Comparison of ENCODE assay signal across 1 cellular context in genomic region chr5:94111209-94112004, GRCh38.
TF ChIP-seq lines count a peak whose summit lies in the region.

No MANE protein-coding gene starts in this region.

TF ChIP-seq in K562, 482 proteins besides CTCF, POLR2A, EP300 and RAD21 (continued from another document):
- no peak for TF ChIP-seq SAFB (IDR thresholded peaks at IDR 0.05; ENCODE audit: borderline replicate concordance, low read depth, low read length)
- TF ChIP-seq NR2C1 (IDR thresholded peaks at IDR 0.05): peak; percentile 94
- peak; percentile 95 for TF ChIP-seq NR2C1 (tag; IDR thresholded peaks at IDR 0.05)
- TF ChIP-seq THRAP3 (IDR thresholded peaks at IDR 0.05; ENCODE audit: borderline replicate concordance): no peak
- TF ChIP-seq SIN3A (IDR thresholded peaks at IDR 0.05; ENCODE audit: borderline replicate concordance in 2 of 2, control insufficient read depth in 1 of 2, low read depth in 2 of 2, low read length in 2 of 2): peak in 1 of 2 experiments; percentile 51; a peak in 2 of 4 replicates
- no peak for TF ChIP-seq ZNF668 (CRISPR knock-in tag; IDR thresholded peaks at IDR 0.05)
- TF ChIP-seq ZKSCAN8 (CRISPR knock-in tag; IDR thresholded peaks at IDR 0.05): no peak
- no peak for TF ChIP-seq SRSF7 (optimal IDR thresholded peaks at IDR 0.05; ENCODE audit: low read depth, low read length)
- TF ChIP-seq ETV1 (tag; conservative IDR thresholded peaks at IDR 0.05; ENCODE audit: low read depth): peak; percentile 72
- no peak for TF ChIP-seq POLR3A (IDR thresholded peaks at IDR 0.05; ENCODE audit: borderline replicate concordance, extremely low read depth, insufficient read depth, insufficient read length)
- no peak for TF ChIP-seq NUFIP1 (IDR thresholded peaks at IDR 0.05; ENCODE audit: partially characterized antibody)
- TF ChIP-seq SMARCC2 (IDR thresholded peaks at IDR 0.05; ENCODE audit: low read depth): no peak
- TF ChIP-seq ZBTB7A (IDR thresholded peaks at IDR 0.05; ENCODE audit: borderline replicate concordance, control insufficient read depth, low read depth, low read length): 0 out of 2 replicates have a peak, but pooled peaks have one; percentile 31
- no peak for TF ChIP-seq MAFG (tag; conservative IDR thresholded peaks at IDR 0.05)
- peak in 1 of 2 experiments; percentile 83; a peak in 1 of 4 replicates for TF ChIP-seq MLLT1 (IDR thresholded peaks at IDR 0.05)
- no peak for TF ChIP-seq PHB2 (IDR thresholded peaks at IDR 0.05; ENCODE audit: low read depth)
- TF ChIP-seq ETS2 (tag; IDR thresholded peaks at IDR 0.05; ENCODE audit: borderline replicate concordance, poor library complexity, severe bottlenecking): no peak
- TF ChIP-seq ZNF232 (CRISPR knock-in tag; IDR thresholded peaks at IDR 0.05): no peak
- peak; percentile 49 for TF ChIP-seq SMAD1 (IDR thresholded peaks at IDR 0.05; ENCODE audit: low read depth, low read length, partially characterized antibody)
- no peak for TF ChIP-seq WHSC1 (IDR thresholded peaks at IDR 0.05; ENCODE audit: low read length)
- TF ChIP-seq SMAD3 (CRISPR knock-in tag; conservative IDR thresholded peaks at IDR 0.05): no peak
- TF ChIP-seq CEBPG (CRISPR knock-in tag; IDR thresholded peaks at IDR 0.05): no peak
- TF ChIP-seq CEBPG (tag; conservative IDR thresholded peaks at IDR 0.05 in 1 of 2, IDR thresholded peaks at IDR 0.05 in 1 of 2): no peak
- no peak for TF ChIP-seq NELFE (IDR thresholded peaks at IDR 0.05; ENCODE audit: insufficient read depth, insufficient read length)
- no peak for TF ChIP-seq ILK (tag; IDR thresholded peaks at IDR 0.05; ENCODE audit: borderline replicate concordance, low read depth)
- peak; percentile 93 for TF ChIP-seq CREB1 (IDR thresholded peaks at IDR 0.05)
- peak; percentile 83; the same call in 1 of the 2 replicates for TF ChIP-seq CREB1 (CRISPR knock-in tag; IDR thresholded peaks at IDR 0.05)
- no peak for TF ChIP-seq TAL1 (IDR thresholded peaks at IDR 0.05)
- TF ChIP-seq ZNF766 (CRISPR knock-in tag; conservative IDR thresholded peaks at IDR 0.05): 0 out of 2 replicates have a peak, but pooled peaks have one; percentile 35
- TF ChIP-seq ZBTB34 (CRISPR knock-in tag; IDR thresholded peaks at IDR 0.05): no peak
- no peak for TF ChIP-seq ELK1 (CRISPR knock-in tag; IDR thresholded peaks at IDR 0.05)
- TF ChIP-seq ZNF384 (IDR thresholded peaks at IDR 0.05; ENCODE audit: low read depth, low read length): no peak
- no peak for TF ChIP-seq HOXB6 (CRISPR knock-in tag; IDR thresholded peaks at IDR 0.05; ENCODE audit: borderline replicate concordance)
- no peak for TF ChIP-seq ZNF717 (CRISPR knock-in tag; IDR thresholded peaks at IDR 0.05)
- TF ChIP-seq ZNF280B (CRISPR knock-in tag; IDR thresholded peaks at IDR 0.05): no peak
- peak; percentile 40 for TF ChIP-seq POLR2AphosphoS5 (IDR thresholded peaks at IDR 0.05; ENCODE audit: control insufficient read depth, insufficient read depth, low read depth, low read length)
- no peak for TF ChIP-seq ARID3A (IDR thresholded peaks at IDR 0.05; ENCODE audit: borderline replicate concordance, low read depth, low read length)
- no peak for TF ChIP-seq ZNF592 (IDR thresholded peaks at IDR 0.05)
- no peak for TF ChIP-seq TCF7L2 (IDR thresholded peaks at IDR 0.05; ENCODE audit: low read depth, low read length)
- no peak for TF ChIP-seq TEAD4 (IDR thresholded peaks at IDR 0.05; ENCODE audit: low read length)
- no peak for TF ChIP-seq TEAD4 (CRISPR knock-in tag; IDR thresholded peaks at IDR 0.05; ENCODE audit: borderline replicate concordance)
- no peak for TF ChIP-seq ZNF699 (CRISPR knock-in tag; IDR thresholded peaks at IDR 0.05; ENCODE audit: insufficient replicate concordance)
- no peak for TF ChIP-seq CAMTA2 (CRISPR knock-in tag; conservative IDR thresholded peaks at IDR 0.05)
